8 cellular contexts compared by ENCODE assay signal in the genomic region with DNA sequence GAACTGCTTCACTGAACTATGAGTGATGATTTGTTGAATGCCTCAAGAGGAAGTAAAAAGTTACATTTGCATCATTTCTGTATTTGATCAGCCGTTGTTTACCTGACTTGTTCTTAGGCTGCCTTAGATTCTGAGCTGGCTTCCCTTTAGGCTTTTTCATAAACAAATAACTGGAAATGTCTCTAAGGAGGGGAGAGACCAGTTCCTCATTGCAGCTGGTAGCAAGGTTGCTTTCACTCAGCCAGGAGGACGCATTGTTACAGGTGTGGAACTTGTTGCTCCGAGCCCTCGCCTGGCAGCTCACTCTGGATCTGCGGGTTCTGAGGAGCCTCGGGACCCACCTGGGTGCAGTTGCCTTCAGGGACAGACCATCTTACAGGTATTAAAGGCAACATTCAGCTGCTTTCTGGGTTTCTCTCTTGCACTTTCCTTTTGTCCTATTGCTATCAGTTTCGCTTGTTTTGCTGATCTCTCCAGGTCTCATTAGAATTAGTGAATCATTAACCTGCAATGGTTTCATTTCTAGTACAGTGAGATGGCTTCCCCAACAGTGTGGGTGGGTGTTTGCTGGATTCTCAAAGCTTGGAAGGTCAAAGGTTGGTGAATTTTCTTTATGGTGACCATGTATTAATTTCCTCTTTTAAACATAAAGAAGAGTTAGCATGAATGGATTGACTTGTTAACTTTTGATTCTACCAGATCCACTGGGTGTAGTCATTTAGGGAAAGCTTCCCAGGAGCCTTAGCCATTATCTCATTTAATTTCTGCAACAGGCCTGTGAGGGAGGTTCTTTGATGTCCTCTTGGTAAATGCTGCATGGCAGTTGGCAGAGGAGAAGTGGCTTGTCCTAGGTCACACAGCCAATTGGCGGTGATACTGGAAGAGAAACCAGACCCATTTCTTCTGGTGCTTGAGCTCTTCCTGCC. TPM values are rescaled to one million over a fixed set of nuclear protein-coding genes. Genes with fewer than 3 reads are reported as not detected.
DNase-seq lines count a peak whose midpoint lies in the region; ATAC-seq and TF ChIP-seq lines count a peak whose summit lies in the region.

A gene with protein sequence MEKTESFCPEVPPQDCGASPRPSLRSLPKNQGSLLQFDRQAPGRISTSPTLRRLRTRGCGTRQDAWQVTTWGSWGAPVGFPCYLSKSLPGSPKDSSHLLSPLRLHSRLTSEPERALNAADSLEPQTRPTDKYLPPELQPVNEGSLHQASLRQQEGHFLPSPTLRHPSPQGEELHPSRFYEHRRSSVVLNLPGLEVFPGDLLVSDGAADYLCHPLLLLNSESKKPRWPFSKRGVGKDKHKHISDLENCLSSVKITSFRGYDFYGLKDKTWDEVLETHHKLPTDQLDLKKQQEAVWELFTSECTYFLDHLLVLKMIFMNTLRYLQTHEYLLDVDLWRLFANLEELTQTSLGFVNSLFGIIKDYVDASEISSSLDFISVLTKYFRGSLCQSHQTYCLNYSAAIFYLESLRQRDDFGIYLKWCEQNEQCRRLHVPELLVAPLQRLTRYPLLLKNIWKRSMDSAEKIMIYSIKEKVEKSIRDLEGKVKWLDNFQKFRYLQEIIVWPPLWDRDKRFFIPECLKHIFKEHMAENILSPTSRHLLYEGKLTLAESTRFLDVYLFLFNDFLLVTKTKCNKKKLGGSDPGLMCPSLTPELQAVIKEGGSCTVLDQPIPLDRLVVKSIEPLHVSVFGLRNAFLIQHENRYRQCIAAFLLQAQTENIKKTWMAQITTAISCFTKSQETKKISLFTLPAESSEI (plus strand): TSS at position 236 of the 926 bp plus-strand sequence. CDS start 3,643 bp downstream, outside the sequence.

- H3K4me3 ChIP-seq in GM08714 (ENCODE audit: low read length) (peak within 1 kb of the TSS; percentile 83; the same call in 1 of the 2 replicates), SK-N-SH (ENCODE audit: low read depth in 2 of 2, low read length in 1 of 2) (no peak within 1 kb of the TSS)

- ATAC-seq in GM19467 (IDR thresholded peaks at IDR 0.05; ENCODE audit: unreplicated experiment) (peak; percentile 83), HG03439 (IDR thresholded peaks at IDR 0.05; ENCODE audit: unreplicated experiment) (peak; percentile 94)

- no peaks in the 10 kb centered on the region for H3K79me2 ChIP-seq in SK-N-SH (ENCODE audit: insufficient read depth)

- no peak within 1 kb of the TSS for H3K4me2 ChIP-seq in SK-N-SH

- H3K4me1 ChIP-seq in SK-N-SH (ENCODE audit: control insufficient read depth in 1 of 2, insufficient read depth in 2 of 2, low read depth in 1 of 2, low read length in 1 of 2): no peaks in the 10 kb centered on the region

- CTCF ChIA-PET in SK-N-SH (lab: Yijun Ruan, JAX): no interaction called here

- H3F3A ChIP-seq in SK-N-SH (replicated peaks; ENCODE audit: insufficient read depth): no peaks in the 10 kb centered on the region

- POLR2A ChIA-PET in SK-N-SH (lab: Yijun Ruan, JAX): no interaction called here

- H2AFZ ChIP-seq in SK-N-SH (ENCODE audit: low read depth): no peak within 1 kb of the TSS

- DNase-seq in germinal center (ENCODE audit: low spot score) (peak; percentile 76), SK-N-SH (no peak), NCI-H187 treated with DMSO at 0.1 percent for 48 hours (lab: John Stamatoyannopoulos, UW) (no peak), NCI-H82 treated with DMSO at 0.1 percent for 48 hours (lab: John Stamatoyannopoulos, UW; ENCODE audit: unreplicated experiment) (no peak), medulla oblongata (ENCODE audit: extremely low spot score) (no peak)

- TF ChIP-seq CTCF in SK-N-SH (IDR thresholded peaks at IDR 0.05): no peak

- no peaks in the 10 kb centered on the region for H3K9me2 ChIP-seq in SK-N-SH

- no peak within 1 kb of the TSS for H3K9ac ChIP-seq in SK-N-SH

- H3K36me3 ChIP-seq in SK-N-SH (replicated peaks in 1 of 2; ENCODE audit: control insufficient read depth in 1 of 2, insufficient read depth in 2 of 2, low read length in 1 of 2): no peaks in the 10 kb centered on the region

- WGBS in SK-N-SH (ENCODE audit: low lambda C conversion rate): 72% methylated on average over 8 of the region's 8 CpGs

- TF ChIP-seq RAD21 in SK-N-SH (IDR thresholded peaks at IDR 0.05; ENCODE audit: low read length): no peak

- TF ChIP-seq EP300 in SK-N-SH (IDR thresholded peaks at IDR 0.05; ENCODE audit: borderline replicate concordance in 1 of 2, low read depth in 1 of 2, low read length in 1 of 2): no peak

- H3K27ac ChIP-seq in SK-N-SH (ENCODE audit: low read depth in 2 of 2, low read length in 1 of 2): no peak within 1 kb of the TSS

- no peaks in the 10 kb centered on the region for H4K20me1 ChIP-seq in SK-N-SH (ENCODE audit: insufficient read depth)

- no peaks in the 10 kb centered on the region for H3K27me3 ChIP-seq in SK-N-SH (ENCODE audit: insufficient read depth)

- H3K9me3 ChIP-seq in SK-N-SH: no peaks in the 10 kb centered on the region

TF ChIP-seq in SK-N-SH, 30 proteins besides CTCF, POLR2A, EP300 and RAD21:
- TF ChIP-seq POLR2AphosphoS5 (IDR thresholded peaks at IDR 0.05; ENCODE audit: low read depth, low read length) (no peak), RFX5 (IDR thresholded peaks at IDR 0.05; ENCODE audit: low read length) (no peak), FOXJ3 (CRISPR knock-in tag; IDR thresholded peaks at IDR 0.05) (no peak), NFIC (IDR thresholded peaks at IDR 0.05; ENCODE audit: borderline replicate concordance) (no peak), MEF2A (IDR thresholded peaks at IDR 0.05; ENCODE audit: borderline replicate concordance, low read depth) (no peak), CHD2 (IDR thresholded peaks at IDR 0.05; ENCODE audit: low read length, partially characterized antibody) (no peak), ZBTB33 (IDR thresholded peaks at IDR 0.05; ENCODE audit: borderline replicate concordance, low read depth) (no peak)
- TF ChIP-seq, protein P1, sequence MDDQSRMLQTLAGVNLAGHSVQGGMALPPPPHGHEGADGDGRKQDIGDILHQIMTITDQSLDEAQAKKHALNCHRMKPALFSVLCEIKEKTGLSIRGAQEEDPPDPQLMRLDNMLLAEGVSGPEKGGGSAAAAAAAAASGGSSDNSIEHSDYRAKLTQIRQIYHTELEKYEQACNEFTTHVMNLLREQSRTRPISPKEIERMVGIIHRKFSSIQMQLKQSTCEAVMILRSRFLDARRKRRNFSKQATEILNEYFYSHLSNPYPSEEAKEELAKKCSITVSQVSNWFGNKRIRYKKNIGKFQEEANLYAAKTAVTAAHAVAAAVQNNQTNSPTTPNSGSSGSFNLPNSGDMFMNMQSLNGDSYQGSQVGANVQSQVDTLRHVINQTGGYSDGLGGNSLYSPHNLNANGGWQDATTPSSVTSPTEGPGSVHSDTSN (IDR thresholded peaks at IDR 0.05): no peak
- TF ChIP-seq, protein P2, sequence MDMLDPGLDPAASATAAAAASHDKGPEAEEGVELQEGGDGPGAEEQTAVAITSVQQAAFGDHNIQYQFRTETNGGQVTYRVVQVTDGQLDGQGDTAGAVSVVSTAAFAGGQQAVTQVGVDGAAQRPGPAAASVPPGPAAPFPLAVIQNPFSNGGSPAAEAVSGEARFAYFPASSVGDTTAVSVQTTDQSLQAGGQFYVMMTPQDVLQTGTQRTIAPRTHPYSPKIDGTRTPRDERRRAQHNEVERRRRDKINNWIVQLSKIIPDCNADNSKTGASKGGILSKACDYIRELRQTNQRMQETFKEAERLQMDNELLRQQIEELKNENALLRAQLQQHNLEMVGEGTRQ (IDR thresholded peaks at IDR 0.05; ENCODE audit: borderline replicate concordance, low read depth, low read length): no peak
- TF ChIP-seq, protein P3, sequence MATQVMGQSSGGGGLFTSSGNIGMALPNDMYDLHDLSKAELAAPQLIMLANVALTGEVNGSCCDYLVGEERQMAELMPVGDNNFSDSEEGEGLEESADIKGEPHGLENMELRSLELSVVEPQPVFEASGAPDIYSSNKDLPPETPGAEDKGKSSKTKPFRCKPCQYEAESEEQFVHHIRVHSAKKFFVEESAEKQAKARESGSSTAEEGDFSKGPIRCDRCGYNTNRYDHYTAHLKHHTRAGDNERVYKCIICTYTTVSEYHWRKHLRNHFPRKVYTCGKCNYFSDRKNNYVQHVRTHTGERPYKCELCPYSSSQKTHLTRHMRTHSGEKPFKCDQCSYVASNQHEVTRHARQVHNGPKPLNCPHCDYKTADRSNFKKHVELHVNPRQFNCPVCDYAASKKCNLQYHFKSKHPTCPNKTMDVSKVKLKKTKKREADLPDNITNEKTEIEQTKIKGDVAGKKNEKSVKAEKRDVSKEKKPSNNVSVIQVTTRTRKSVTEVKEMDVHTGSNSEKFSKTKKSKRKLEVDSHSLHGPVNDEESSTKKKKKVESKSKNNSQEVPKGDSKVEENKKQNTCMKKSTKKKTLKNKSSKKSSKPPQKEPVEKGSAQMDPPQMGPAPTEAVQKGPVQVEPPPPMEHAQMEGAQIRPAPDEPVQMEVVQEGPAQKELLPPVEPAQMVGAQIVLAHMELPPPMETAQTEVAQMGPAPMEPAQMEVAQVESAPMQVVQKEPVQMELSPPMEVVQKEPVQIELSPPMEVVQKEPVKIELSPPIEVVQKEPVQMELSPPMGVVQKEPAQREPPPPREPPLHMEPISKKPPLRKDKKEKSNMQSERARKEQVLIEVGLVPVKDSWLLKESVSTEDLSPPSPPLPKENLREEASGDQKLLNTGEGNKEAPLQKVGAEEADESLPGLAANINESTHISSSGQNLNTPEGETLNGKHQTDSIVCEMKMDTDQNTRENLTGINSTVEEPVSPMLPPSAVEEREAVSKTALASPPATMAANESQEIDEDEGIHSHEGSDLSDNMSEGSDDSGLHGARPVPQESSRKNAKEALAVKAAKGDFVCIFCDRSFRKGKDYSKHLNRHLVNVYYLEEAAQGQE (IDR thresholded peaks at IDR 0.05; ENCODE audit: low read depth, low read length): no peak

RNA-seq across cellular contexts. Expression of the gene that starts here (rescaled TPM):
- not detected in 2 replicates for polyA plus RNA-seq in SK-N-SH (2012; rRNA removed)
- not detected in 2 replicates for polyA plus RNA-seq in SK-N-SH (2012; cell fraction: cytosol; rRNA removed)
- not detected in 2 replicates for polyA plus RNA-seq in SK-N-SH (2012; cell fraction: nucleus; rRNA removed)
